ENCODE assay signal across 16 cellular contexts in genomic region chr1:56509713-56510641, GRCh38.
DNase-seq lines count a peak whose midpoint lies in the region; ATAC-seq and TF ChIP-seq lines count a peak whose summit lies in the region.
"Had no signal": no experiment of that assay in that cellular context is flagged by ENCODE, and none has a peak within 500 bp of the region (broad histone marks: within the 10 kb centered on the region; RNA-seq: fewer than 3 reads in every experiment).

No MANE protein-coding gene starts in this region.

- peaks cover 16% of the 10 kb centered on the region for H3K4me1 ChIP-seq in GM23338 (ENCODE audit: insufficient read depth)
- H3K4me1 ChIP-seq in iPS-15b (ENCODE audit: control insufficient read depth, insufficient read depth, low read length), result peaks cover 16% of the 10 kb centered on the region
- H3K4me1 ChIP-seq in neuronal stem cell (ENCODE audit: control insufficient read depth in 2 of 2, insufficient read depth in 1 of 2, low read depth in 1 of 2, low read length in 2 of 2), result peaks cover 28% of the 10 kb centered on the region in 2 donors

- peak overlapping the region; percentile 30; the same call in 1 of the 3 replicates for H3K4me3 Mint-ChIP-seq in GM23338
- H3K4me3 Mint-ChIP-seq: activated CD4-positive, alpha-beta T cell treated with anti-CD3 and anti-CD28 coated beads, Interleukin-2, amount 10 ng/mL, durations not matched to agents 7 days and 5 days; activated naive CD4-positive, alpha-beta T cell treated with anti-CD3 and anti-CD28 coated beads, Interleukin-2, amount 50 U/mL, for 24 hours; CD8-positive, alpha-beta memory T cell had no signal

- no peak overlapping the region for H3K23ac ChIP-seq in neuronal stem cell (ENCODE audit: low read depth, low read length, poor library complexity)

- H2BK12ac ChIP-seq in neuronal stem cell (ENCODE audit: low read length), result no peak overlapping the region

- H2AFZ ChIP-seq in GM23338 (no peak overlapping the region), neuronal stem cell (ENCODE audit: low read length) (no peak overlapping the region)

- no peak overlapping the region for H4K8ac ChIP-seq in neuronal stem cell (ENCODE audit: low read depth, low read length)

- 0 out of 2 replicates have a peak, but pooled peaks cover 11% of the 10 kb centered on the region for H3F3A ChIP-seq in GM23338 (replicated peaks; ENCODE audit: low read depth)

- H3K18ac ChIP-seq in neuronal stem cell (ENCODE audit: low read length), result peak overlapping the region; percentile 67

- no peaks in the 10 kb centered on the region for H3K9me3 Mint-ChIP-seq in GM23338
- H3K9me3 Mint-ChIP-seq: activated CD4-positive, alpha-beta T cell treated with anti-CD3 and anti-CD28 coated beads, Interleukin-2, amount 10 ng/mL, durations not matched to agents 7 days and 5 days; activated naive CD4-positive, alpha-beta T cell treated with anti-CD3 and anti-CD28 coated beads, Interleukin-2, amount 50 U/mL, for 24 hours had no signal

- no peaks in the 10 kb centered on the region for H3K9me3 ChIP-seq in iPS-15b (ENCODE audit: control insufficient read depth, insufficient read depth, low read length)
- peaks cover 0 to 11% of the 10 kb centered on the region in 2 donors for H3K9me3 ChIP-seq in neuronal stem cell (replicated peaks in 1 of 2; ENCODE audit: control insufficient read depth in 2 of 2, insufficient read depth in 1 of 2, low read depth in 1 of 2, low read length in 2 of 2)

- no peak overlapping the region for H2BK15ac ChIP-seq in neuronal stem cell (ENCODE audit: low read length)

- H3K4me2 ChIP-seq in GM23338 (0 out of 2 replicates have a peak overlapping the region, but pooled peaks have one; percentile 26), neuronal stem cell (ENCODE audit: insufficient read depth, low read length, poor library complexity, severe bottlenecking) (peak overlapping the region; percentile 11)

- no peak overlapping the region for H2BK120ac ChIP-seq in neuronal stem cell (ENCODE audit: low read depth, low read length)

- H3K4me1 Mint-ChIP-seq in GM23338, result peaks cover 48% of the 10 kb centered on the region
- H3K4me1 Mint-ChIP-seq: activated CD4-positive, alpha-beta T cell treated with anti-CD3 and anti-CD28 coated beads, Interleukin-2, amount 10 ng/mL, durations not matched to agents 7 days and 5 days; activated naive CD4-positive, alpha-beta T cell treated with anti-CD3 and anti-CD28 coated beads, Interleukin-2, amount 50 U/mL, for 24 hours; CD8-positive, alpha-beta memory T cell had no signal

- H3K14ac ChIP-seq in neuronal stem cell (ENCODE audit: low read length), result no peak overlapping the region

- peaks cover 78% of the 10 kb centered on the region for H3K36me3 Mint-ChIP-seq in GM23338 (ENCODE audit: low read depth)
- H3K36me3 Mint-ChIP-seq: activated naive CD4-positive, alpha-beta T cell treated with anti-CD3 and anti-CD28 coated beads, Interleukin-2, amount 50 U/mL, for 24 hours; CD8-positive, alpha-beta memory T cell had no signal

- H4K91ac ChIP-seq in neuronal stem cell (ENCODE audit: low read depth, low read length, poor library complexity), result no peak overlapping the region

- peak; percentile 44 for DNase-seq in GM23338 (ENCODE audit: low spot score)
- DNase-seq in SK-N-DZ (ENCODE audit: low spot score), result peak; percentile 48
- peak; percentile 46 for DNase-seq in neuronal stem cell (ENCODE audit: low spot score)
- no peak for DNase-seq in effector CD4-positive, alpha-beta T cell
- no peak for DNase-seq in cerebellar cortex (ENCODE audit: low spot score)
- DNase-seq: activated CD4-positive, alpha-beta T cell treated with anti-CD3 and anti-CD28 coated beads, Interleukin-2, amount 10 ng/mL, durations not matched to agents 7 days and 5 days; CD8-positive, alpha-beta memory T cell; NCI-H187 treated with DMSO at 0.1 percent for 48 hours; stimulated activated CD4-positive, alpha-beta T cell treated with anti-CD3 and anti-CD28 coated beads, Interleukin-15, amount 100 ng/mL, for 24 hours; stimulated activated naive CD4-positive, alpha-beta T cell treated with Interleukin-2 at 50 U/mL for 16 hours had no signal

- H3K27me3 ChIP-seq in GM23338 (ENCODE audit: insufficient read depth) (no peaks in the 10 kb centered on the region), iPS-15b (ENCODE audit: control insufficient read depth, insufficient read depth, low read length) (no peaks in the 10 kb centered on the region), neuronal stem cell (ENCODE audit: control insufficient read depth in 3 of 3, insufficient read depth in 3 of 3, low read depth in 1 of 3, low read length in 3 of 3) (no peaks in the 10 kb centered on the region)

- H2BK5ac ChIP-seq in neuronal stem cell (ENCODE audit: low read length), result no peak overlapping the region

- peaks cover 2% of the 10 kb centered on the region for H3K79me1 ChIP-seq in neuronal stem cell (ENCODE audit: low read depth, low read length)

- no peak overlapping the region for H3K9ac ChIP-seq in iPS-15b (ENCODE audit: low read depth, low read length)
- H3K9ac ChIP-seq in neuronal stem cell (ENCODE audit: low read depth, low read length, poor library complexity), result no peak overlapping the region

- H3K27me3 Mint-ChIP-seq in GM23338 (ENCODE audit: insufficient read depth, low read depth, poor library complexity), result peaks cover 4% of the 10 kb centered on the region
- H3K27me3 Mint-ChIP-seq: activated CD4-positive, alpha-beta T cell treated with anti-CD3 and anti-CD28 coated beads, Interleukin-2, amount 10 ng/mL, durations not matched to agents 7 days and 5 days; CD8-positive, alpha-beta memory T cell had no signal

- TF ChIP-seq CTCF in GM23338 (conservative IDR thresholded peaks at IDR 0.05; ENCODE audit: low read depth in 2 of 2), result no peak

- ATAC-seq in GM23338 (peak; percentile 67), SK-N-SH treated with all-trans-retinoic acid at 6 μM for 48 hours (no peak), GM18502 (IDR thresholded peaks at IDR 0.05; ENCODE audit: poor library complexity, unreplicated experiment) (no peak)
- ATAC-seq: GM12878 had no signal

- no peak overlapping the region for H3K4ac ChIP-seq in neuronal stem cell (ENCODE audit: low read length)

- peaks cover 42% of the 10 kb centered on the region for H3K36me3 ChIP-seq in GM23338 (ENCODE audit: insufficient read depth)
- peaks cover 49% of the 10 kb centered on the region for H3K36me3 ChIP-seq in iPS-15b (ENCODE audit: control insufficient read depth, insufficient read depth, low read length)
- H3K36me3 ChIP-seq in neuronal stem cell (replicated peaks in 1 of 2; ENCODE audit: control insufficient read depth in 2 of 2, insufficient read depth in 2 of 2, low read length in 2 of 2), result peaks cover 18 to 95% of the 10 kb centered on the region in 2 donors

- H3K4me3 ChIP-seq in GM23338 (no peak overlapping the region), iPS-15b (ENCODE audit: low read depth, low read length) (peak overlapping the region; percentile 2), neuronal stem cell (ENCODE audit: low read length in 2 of 2) (no peak overlapping the region)
- H3K4me3 ChIP-seq: GM12878, SK-N-MC had no signal

- H3K9me2 ChIP-seq in GM23338 (ENCODE audit: insufficient read depth), result no peaks in the 10 kb centered on the region

- peak overlapping the region; percentile 64 for H3K27ac Mint-ChIP-seq in GM23338
- H3K27ac Mint-ChIP-seq: activated CD4-positive, alpha-beta T cell treated with anti-CD3 and anti-CD28 coated beads, Interleukin-2, amount 10 ng/mL, durations not matched to agents 7 days and 5 days; activated naive CD4-positive, alpha-beta T cell treated with anti-CD3 and anti-CD28 coated beads, Interleukin-2, amount 50 U/mL, for 24 hours; CD8-positive, alpha-beta memory T cell had no signal

- H2AK5ac ChIP-seq in neuronal stem cell (ENCODE audit: low read depth, low read length), result no peak overlapping the region

- peak overlapping the region; percentile 63 for H3K27ac ChIP-seq in GM23338 (ENCODE audit: low read depth)
- H3K27ac ChIP-seq in neuronal stem cell (replicated peaks; ENCODE audit: low read length), result peak overlapping the region; percentile 92
- H3K27ac ChIP-seq: SK-N-MC had no signal

- WGBS in neuronal stem cell (ENCODE audit: extremely low coverage in 2 of 2, insufficient read length in 2 of 2, insufficient replicate concordance in 1 of 2), 2 donors, result no CpG with 5 or more reads among the region's 13 CpGs

- H4K20me1 ChIP-seq in GM23338 (replicated peaks; ENCODE audit: insufficient read depth), result peaks cover 17% of the 10 kb centered on the region

- peaks cover 87% of the 10 kb centered on the region for H3K79me2 ChIP-seq in GM23338 (replicated peaks; ENCODE audit: insufficient read depth)

TF ChIP-seq in GM23338, 12 proteins besides CTCF, POLR2A, EP300 and RAD21 (continues in another document):
- TF ChIP-seq ZNF331 (CRISPR knock-in tag; IDR thresholded peaks at IDR 0.05; ENCODE audit: low read depth) (no peak), NANOG (IDR thresholded peaks at IDR 0.05; ENCODE audit: borderline replicate concordance) (no peak), EZH2phosphoT487 (IDR thresholded peaks at IDR 0.05; ENCODE audit: unreplicated experiment) (no peak), ZNF114 (CRISPR knock-in tag; IDR thresholded peaks at IDR 0.05) (no peak), EZH2 (IDR thresholded peaks at IDR 0.05; ENCODE audit: low read depth, unreplicated experiment) (no peak)

TF ChIP-seq in SK-N-SH treated with all-trans-retinoic acid at 6 μM for 48 hours, 23 proteins besides CTCF, POLR2A, EP300 and RAD21 (continues in another document):
- TF ChIP-seq, protein P1, sequence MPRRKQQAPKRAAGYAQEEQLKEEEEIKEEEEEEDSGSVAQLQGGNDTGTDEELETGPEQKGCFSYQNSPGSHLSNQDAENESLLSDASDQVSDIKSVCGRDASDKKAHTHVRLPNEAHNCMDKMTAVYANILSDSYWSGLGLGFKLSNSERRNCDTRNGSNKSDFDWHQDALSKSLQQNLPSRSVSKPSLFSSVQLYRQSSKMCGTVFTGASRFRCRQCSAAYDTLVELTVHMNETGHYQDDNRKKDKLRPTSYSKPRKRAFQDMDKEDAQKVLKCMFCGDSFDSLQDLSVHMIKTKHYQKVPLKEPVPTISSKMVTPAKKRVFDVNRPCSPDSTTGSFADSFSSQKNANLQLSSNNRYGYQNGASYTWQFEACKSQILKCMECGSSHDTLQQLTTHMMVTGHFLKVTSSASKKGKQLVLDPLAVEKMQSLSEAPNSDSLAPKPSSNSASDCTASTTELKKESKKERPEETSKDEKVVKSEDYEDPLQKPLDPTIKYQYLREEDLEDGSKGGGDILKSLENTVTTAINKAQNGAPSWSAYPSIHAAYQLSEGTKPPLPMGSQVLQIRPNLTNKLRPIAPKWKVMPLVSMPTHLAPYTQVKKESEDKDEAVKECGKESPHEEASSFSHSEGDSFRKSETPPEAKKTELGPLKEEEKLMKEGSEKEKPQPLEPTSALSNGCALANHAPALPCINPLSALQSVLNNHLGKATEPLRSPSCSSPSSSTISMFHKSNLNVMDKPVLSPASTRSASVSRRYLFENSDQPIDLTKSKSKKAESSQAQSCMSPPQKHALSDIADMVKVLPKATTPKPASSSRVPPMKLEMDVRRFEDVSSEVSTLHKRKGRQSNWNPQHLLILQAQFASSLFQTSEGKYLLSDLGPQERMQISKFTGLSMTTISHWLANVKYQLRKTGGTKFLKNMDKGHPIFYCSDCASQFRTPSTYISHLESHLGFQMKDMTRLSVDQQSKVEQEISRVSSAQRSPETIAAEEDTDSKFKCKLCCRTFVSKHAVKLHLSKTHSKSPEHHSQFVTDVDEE (CRISPR knock-in tag; IDR thresholded peaks at IDR 0.05), result no peak
- TF ChIP-seq TOX (CRISPR knock-in tag; IDR thresholded peaks at IDR 0.05; ENCODE audit: borderline replicate concordance), result no peak
- TF ChIP-seq CSDC2 (CRISPR knock-in tag; IDR thresholded peaks at IDR 0.05), result no peak

Comparison
In these comparisons a context has a peak if more than half of its experiments do, and no peak if none do; other contexts are left out.
1. DNase-seq: peak in GM23338 (single experiment), SK-N-DZ (single experiment) and neuronal stem cell (single experiment); none in effector CD4-positive, alpha-beta T cell (single experiment) and cerebellar cortex (single experiment).